In the genomic region with DNA sequence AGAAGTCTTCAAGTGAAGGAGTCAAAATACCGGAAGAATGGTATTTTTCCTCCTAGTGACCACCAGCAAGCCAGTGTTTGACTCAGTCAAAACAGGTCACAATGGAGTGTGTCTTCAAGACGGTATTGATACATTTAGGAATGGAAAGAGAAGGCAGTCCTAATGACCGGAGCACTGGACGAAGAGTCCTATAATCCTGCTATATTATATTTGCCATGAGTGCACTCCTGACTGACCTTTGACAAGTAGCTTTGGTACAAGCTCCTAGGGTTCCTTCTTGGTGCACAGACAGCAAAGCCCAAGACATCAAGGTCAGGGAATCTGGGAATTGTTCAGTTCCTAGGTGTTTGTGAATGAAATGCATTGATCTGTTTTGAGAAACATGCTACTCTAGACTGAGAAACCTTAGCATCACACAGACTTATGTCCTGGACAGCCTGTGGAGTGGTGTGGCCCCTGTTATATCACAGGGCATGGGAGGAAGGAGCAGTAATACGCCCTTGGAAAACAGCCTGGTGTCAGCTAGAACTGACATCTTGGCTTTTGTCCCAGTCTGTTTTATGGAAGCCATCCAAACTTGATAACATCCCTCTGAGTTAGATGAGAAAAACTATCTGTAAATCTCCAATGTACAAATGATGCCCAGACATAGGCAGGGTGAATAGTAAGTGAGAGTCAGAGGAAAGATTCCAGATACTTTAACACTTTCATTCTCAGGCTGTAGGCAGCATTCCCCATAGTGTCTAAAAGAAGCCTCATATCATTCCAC, we compare ENCODE assay signal across 1 cellular context.
TF ChIP-seq lines count a peak whose summit lies in the region.

No MANE protein-coding gene starts in this region.

TF ChIP-seq in IMR-90, 13 proteins besides CTCF, POLR2A, EP300 and RAD21:
- TF ChIP-seq MXI1 (IDR thresholded peaks at IDR 0.05; ENCODE audit: borderline replicate concordance, low read depth, low read length) (no peak), MAFK (IDR thresholded peaks at IDR 0.05; ENCODE audit: low read depth, low read length) (no peak), RCOR1 (IDR thresholded peaks at IDR 0.05; ENCODE audit: insufficient replicate concordance, low read length) (no peak), BHLHE40 (IDR thresholded peaks at IDR 0.05; ENCODE audit: low read depth, low read length) (no peak), SMC3 (IDR thresholded peaks at IDR 0.05; ENCODE audit: low read depth, low read length) (no peak), CEBPB (IDR thresholded peaks at IDR 0.05; ENCODE audit: low read depth, low read length) (no peak), NFE2L2 (IDR thresholded peaks at IDR 0.05; ENCODE audit: low read depth, low read length) (no peak), RFX5 (IDR thresholded peaks at IDR 0.05; ENCODE audit: low read depth, low read length) (no peak), FOS (IDR thresholded peaks at IDR 0.05; ENCODE audit: low read depth, low read length) (no peak), CHD1 (IDR thresholded peaks at IDR 0.05; ENCODE audit: low read depth, low read length) (no peak), MAZ (IDR thresholded peaks at IDR 0.05; ENCODE audit: borderline replicate concordance, low read depth, low read length) (no peak)
- TF ChIP-seq, protein P1, sequence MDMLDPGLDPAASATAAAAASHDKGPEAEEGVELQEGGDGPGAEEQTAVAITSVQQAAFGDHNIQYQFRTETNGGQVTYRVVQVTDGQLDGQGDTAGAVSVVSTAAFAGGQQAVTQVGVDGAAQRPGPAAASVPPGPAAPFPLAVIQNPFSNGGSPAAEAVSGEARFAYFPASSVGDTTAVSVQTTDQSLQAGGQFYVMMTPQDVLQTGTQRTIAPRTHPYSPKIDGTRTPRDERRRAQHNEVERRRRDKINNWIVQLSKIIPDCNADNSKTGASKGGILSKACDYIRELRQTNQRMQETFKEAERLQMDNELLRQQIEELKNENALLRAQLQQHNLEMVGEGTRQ (IDR thresholded peaks at IDR 0.05; ENCODE audit: low read depth, low read length), result no peak
- TF ChIP-seq, protein P2, sequence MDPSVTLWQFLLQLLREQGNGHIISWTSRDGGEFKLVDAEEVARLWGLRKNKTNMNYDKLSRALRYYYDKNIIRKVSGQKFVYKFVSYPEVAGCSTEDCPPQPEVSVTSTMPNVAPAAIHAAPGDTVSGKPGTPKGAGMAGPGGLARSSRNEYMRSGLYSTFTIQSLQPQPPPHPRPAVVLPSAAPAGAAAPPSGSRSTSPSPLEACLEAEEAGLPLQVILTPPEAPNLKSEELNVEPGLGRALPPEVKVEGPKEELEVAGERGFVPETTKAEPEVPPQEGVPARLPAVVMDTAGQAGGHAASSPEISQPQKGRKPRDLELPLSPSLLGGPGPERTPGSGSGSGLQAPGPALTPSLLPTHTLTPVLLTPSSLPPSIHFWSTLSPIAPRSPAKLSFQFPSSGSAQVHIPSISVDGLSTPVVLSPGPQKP (IDR thresholded peaks at IDR 0.05; ENCODE audit: borderline replicate concordance, low read depth, low read length), result no peak
